1 cellular context compared by ENCODE assay signal in genomic region chr19:4580021-4580901, GRCh38.
TF ChIP-seq lines count a peak whose summit lies in the region.

No MANE protein-coding gene starts in this region.

TF ChIP-seq in HEK293, 187 proteins besides CTCF, POLR2A, EP300 and RAD21 (continued from another document):
- TF ChIP-seq PATZ1 (tag by site-specific recombination; IDR thresholded peaks at IDR 0.05): peak; percentile 89
- peak; percentile 92 for TF ChIP-seq ZNF623 (tag by site-specific recombination; IDR thresholded peaks at IDR 0.05)
- no peak for TF ChIP-seq ZNF433 (tag by site-specific recombination; IDR thresholded peaks at IDR 0.05; ENCODE audit: low read depth)
- TF ChIP-seq ZNF707 (tag by site-specific recombination; IDR thresholded peaks at IDR 0.05): no peak
TF ChIP-seq in HEK293: peak in this region for 3.
